12 cellular contexts compared by ENCODE assay signal in the genomic region with DNA sequence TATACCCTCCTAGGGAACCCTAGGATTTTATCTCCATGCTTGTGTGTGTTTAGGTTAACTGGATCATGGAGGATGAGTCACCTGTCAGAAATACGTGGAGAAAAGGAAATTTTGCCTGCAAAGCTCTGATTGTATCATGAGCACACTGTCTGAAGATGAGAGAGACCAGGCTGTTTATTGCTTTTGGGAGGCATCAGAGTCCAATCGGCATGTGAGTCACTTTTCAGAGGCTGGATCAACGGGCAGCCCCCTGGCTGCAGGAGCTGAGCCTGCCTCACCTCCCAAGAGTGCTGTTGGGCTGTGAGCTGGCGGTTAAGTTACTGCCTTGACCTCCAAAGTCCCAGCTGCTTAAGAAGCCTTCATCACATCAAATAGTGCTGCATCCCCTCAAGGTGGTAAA. TPM values are rescaled to one million over a fixed set of nuclear protein-coding genes. Genes with fewer than 3 reads are reported as not detected.
DNase-seq lines count a peak whose midpoint lies in the region; ATAC-seq and TF ChIP-seq lines count a peak whose summit lies in the region.
"Had no signal": no experiment of that assay in that cellular context is flagged by ENCODE, and none has a peak within 500 bp of the region (broad histone marks: within the 10 kb centered on the region; RNA-seq: fewer than 3 reads in every experiment).

No MANE protein-coding gene starts in this region.

- intact Hi-C loops in Caco-2 (cut with micrococcal nuclease; ENCODE audit: unreplicated experiment) (loop anchor here (2.0 kb wide), 1 partner anchor 49 kb away; no protein-coding TSS in a partner anchor), mucosa of descending colon (cut with DNase I, micrococcal nuclease) (no loop called here)

- H3K9me3 ChIP-seq in Caco-2 (no peaks in the 10 kb centered on the region), mucosa of descending colon (no peaks in the 10 kb centered on the region)

- H3K27me3 ChIP-seq in Caco-2 (replicated peaks; ENCODE audit: control insufficient read depth, insufficient read depth, low read length) = no peaks in the 10 kb centered on the region

- CTCF ChIA-PET in Caco-2 (lab: Charles Lee) = interaction anchor here (1.0 to 2.3 kb wide), 10 partner anchors 8 to 247 kb away, joined by 3 to 10 read pairs (median 4); partner anchors contain the start of gene RASD1

- no peaks in the 10 kb centered on the region for H3K36me3 Mint-ChIP-seq in Caco-2 (ENCODE audit: insufficient read depth, unreplicated experiment)
- no peaks in the 10 kb centered on the region for H3K36me3 Mint-ChIP-seq in immature natural killer cell
- H3K36me3 Mint-ChIP-seq: activated naive CD8-positive, alpha-beta T cell had no signal

- H3K4me1 ChIP-seq in Caco-2 (peaks cover 59% of the 10 kb centered on the region), mucosa of descending colon (ENCODE audit: low read depth) (peaks cover 5% of the 10 kb centered on the region)

- POLR2A ChIA-PET in Caco-2 (lab: Charles Lee) = interaction anchor here (0.9 to 1.0 kb wide), 2 partner anchors 17 to 59 kb away, joined by 3 read pairs; no protein-coding TSS in a partner anchor

- H3K4me3 ChIP-seq in Caco-2 (ENCODE audit: low read depth, low read length) (no peak overlapping the region), NB4 (ENCODE audit: low read depth, low read length) (no peak overlapping the region), mucosa of descending colon (no peak overlapping the region)

- H3K9me3 Mint-ChIP-seq in Caco-2 (ENCODE audit: unreplicated experiment) (no peaks in the 10 kb centered on the region), immature natural killer cell (no peaks in the 10 kb centered on the region)
- H3K9me3 Mint-ChIP-seq: T-helper 1 cell treated with Interleukin-12 subunit alpha and Interleukin-12 subunit beta and Interleukin-4 antibody, amounts not matched to agents 30 μg/mL and 1 μg/mL, for 36 hours had no signal

- H3K4me3 Mint-ChIP-seq in Caco-2 (ENCODE audit: unreplicated experiment) (peak overlapping the region; percentile 0), immature natural killer cell (no peak overlapping the region)
- H3K4me3 Mint-ChIP-seq: activated naive CD8-positive, alpha-beta T cell; T-helper 1 cell treated with Interleukin-12 subunit alpha and Interleukin-12 subunit beta and Interleukin-4 antibody, amounts not matched to agents 30 μg/mL and 1 μg/mL, for 36 hours had no signal

- peak overlapping the region; percentile 87 for H3K27ac Mint-ChIP-seq in Caco-2 (ENCODE audit: unreplicated experiment)
- peak overlapping the region in 1 of 6 donors; percentile 12 for H3K27ac Mint-ChIP-seq in immature natural killer cell
- H3K27ac Mint-ChIP-seq: activated naive CD8-positive, alpha-beta T cell; T-helper 1 cell treated with Interleukin-12 subunit alpha and Interleukin-12 subunit beta and Interleukin-4 antibody, amounts not matched to agents 30 μg/mL and 1 μg/mL, for 36 hours had no signal

- ATAC-seq in mucosa of descending colon = peak; percentile 11
- no peak for ATAC-seq in HG02571 (IDR thresholded peaks at IDR 0.05; ENCODE audit: unreplicated experiment)
- no peak for ATAC-seq in HG02759 (IDR thresholded peaks at IDR 0.05; ENCODE audit: unreplicated experiment)
- no peak for ATAC-seq in HG03565 (IDR thresholded peaks at IDR 0.05; ENCODE audit: unreplicated experiment)

- H3K36me3 ChIP-seq in Caco-2 (ENCODE audit: control insufficient read depth, insufficient read depth, low read length) (no peaks in the 10 kb centered on the region), mucosa of descending colon (ENCODE audit: low read depth) (no peaks in the 10 kb centered on the region)

- TF ChIP-seq CTCF in Caco-2 (IDR thresholded peaks at IDR 0.05; ENCODE audit: insufficient read depth in 1 of 2, low read depth in 1 of 2, low read length in 1 of 2, severe bottlenecking in 1 of 2, unreplicated experiment in 1 of 2) = peak in 1 of 2 experiments; percentile 74
- TF ChIP-seq CTCF in NB4 (IDR thresholded peaks at IDR 0.05; ENCODE audit: low read depth, low read length) = no peak
- no peak for TF ChIP-seq CTCF in mucosa of descending colon (IDR thresholded peaks at IDR 0.05)

- DNase-seq in Caco-2 (peak; percentile 75 to 83), NB4 (ENCODE audit: low read depth) (peak; percentile 65), dedifferentiated amniotic fluid mesenchymal stem cell (ENCODE audit: extremely low spot score) (peak; percentile 33), mucosa of descending colon (no peak), immature natural killer cell (no peak)
- DNase-seq: KG1, NCI-H2107 had no signal

- TF ChIP-seq POLR2A in NB4 (IDR thresholded peaks at IDR 0.05; ENCODE audit: extremely low read depth, insufficient read length) = no peak

- no peaks in the 10 kb centered on the region for H3K27me3 Mint-ChIP-seq in Caco-2 (ENCODE audit: insufficient read depth, unreplicated experiment)
- H3K27me3 Mint-ChIP-seq in immature natural killer cell (ENCODE audit: low read depth in 3 of 3) = peaks cover 2 to 4% (median 4%) of the 10 kb centered on the region in 3 donors
- H3K27me3 Mint-ChIP-seq: activated naive CD8-positive, alpha-beta T cell had no signal

- H3K4me1 Mint-ChIP-seq in Caco-2 (ENCODE audit: low read depth, unreplicated experiment) (peaks cover 38% of the 10 kb centered on the region), immature natural killer cell (peaks cover 2 to 6% of the 10 kb centered on the region in 2 donors)

- BruUV-seq in Caco-2 (replicated peaks; lab: Mats Ljungman, UMichigan) = no TSS peak

RNA-seq across cellular contexts. Expression of gene MED9, which starts 41.5 kb away (rescaled TPM):
- total RNA-seq in Caco-2 (2022) (24.9 and 26.6 TPM in 2 replicates), mucosa of descending colon (10 to 100 TPM; 17.9 to 23.1 (median 20.3) TPM)
- 10 to 100 TPM; 10.9 to 21.5 (median 14.0) TPM for polyA plus RNA-seq in immature natural killer cell

Comparison
In these comparisons a context has a peak if more than half of its experiments do, and no peak if none do; other contexts are left out.
1. DNase-seq: peak in Caco-2 (2 of 2), NB4 (single experiment) and dedifferentiated amniotic fluid mesenchymal stem cell (single experiment); none in mucosa of descending colon (0 of 3) and immature natural killer cell (0 of 3).